8 cellular contexts compared by ENCODE assay signal in genomic region chr12:76971216-76971879, GRCh38.
A peak's percentile ranks its signal among the peaks of the same experiment; 100 is the strongest.
DNase-seq lines count a peak whose midpoint lies in the region; ATAC-seq and TF ChIP-seq lines count a peak whose summit lies in the region.
"Not testable (repeated sequence)": the region's sequence is repeated elsewhere in the genome, so short reads cannot be mapped to it uniquely, and the experiment has no call there.

No MANE protein-coding gene starts in this region.

- H3K4me2 ChIP-seq in MM.1S (ENCODE audit: low read depth, low read length), result peak overlapping the region; percentile 76

- POLR2A ChIA-PET in CD8-positive, alpha-beta T cell (lab: Charles Lee); naive thymus-derived CD8-positive, alpha-beta T cell (lab: Charles Lee): not testable (repeated sequence)

- not testable (repeated sequence) for H3K27me3 ChIP-seq in CD8-positive, alpha-beta T cell (ENCODE audit: insufficient read depth, low read length); MM.1S (replicated peaks; ENCODE audit: insufficient read depth, low read length)

- intact Hi-C loops in CD8-positive, alpha-beta T cell (cut with DNase I, micrococcal nuclease); activated CD4-positive, alpha-beta T cell treated with anti-CD3 and anti-CD28 coated beads, Interleukin-2, amount 10 ng/mL, durations not matched to agents 24 days and 14 days (cut with micrococcal nuclease): not testable (repeated sequence)

- 0 out of 2 replicates have a peak overlapping the region, but pooled peaks have one; percentile 22 for H2AFZ ChIP-seq in MM.1S (ENCODE audit: low read length)

- not testable (repeated sequence) for H3K4me1 ChIP-seq in CD8-positive, alpha-beta T cell (ENCODE audit: insufficient read depth, low read length); MM.1S (ENCODE audit: low read length)

- not testable (repeated sequence) for H4K20me1 ChIP-seq in MM.1S (ENCODE audit: insufficient read depth, low read length)

- H3K4me3 Mint-ChIP-seq in CD8-positive, alpha-beta T cell, result peak overlapping the region; percentile 12
- H3K4me3 Mint-ChIP-seq in T-helper 1 cell treated with Interleukin-12 subunit alpha and Interleukin-12 subunit beta and Interleukin-4 antibody, amounts not matched to agents 30 μg/mL and 1 μg/mL, for 36 hours, result peak overlapping the region; percentile 11
- H3K4me3 Mint-ChIP-seq in activated CD4-positive, alpha-beta T cell treated with anti-CD3 and anti-CD28 coated beads, Interleukin-2, amount 10 ng/mL, durations not matched to agents 24 days and 14 days, result peak overlapping the region; percentile 60
- H3K4me3 Mint-ChIP-seq in activated CD8-positive, alpha-beta memory T cell treated with anti-CD3 and anti-CD28 coated beads, Interleukin-2, amount 10 ng/mL, durations not matched to agents 7 days and 5 days, result peak overlapping the region; percentile 4
- peak overlapping the region; percentile 40 for H3K4me3 Mint-ChIP-seq in activated naive CD8-positive, alpha-beta T cell
- H3K4me3 Mint-ChIP-seq in activated naive CD8-positive, alpha-beta T cell treated with anti-CD3 and anti-CD28 coated beads, Interleukin-2, amount 50 U/mL, for 24 hours, result peak overlapping the region; percentile 0
- peak overlapping the region; percentile 28 to 68 (median 60) for H3K4me3 Mint-ChIP-seq in naive thymus-derived CD8-positive, alpha-beta T cell

- not testable (repeated sequence) for H3K27ac ChIP-seq in CD8-positive, alpha-beta T cell (ENCODE audit: low read depth, low read length)
- H3K27ac ChIP-seq in MM.1S (ENCODE audit: low read length), result peak overlapping the region; percentile 66; the same call in 1 of the 2 replicates

- H3K79me2 ChIP-seq in MM.1S (ENCODE audit: low read length), result not testable (repeated sequence)

- not testable (repeated sequence) for H3K36me3 ChIP-seq in CD8-positive, alpha-beta T cell (ENCODE audit: insufficient read depth, low read length); MM.1S (replicated peaks; ENCODE audit: insufficient read depth, low read length)

- not testable (repeated sequence) for DNase-seq in CD8-positive, alpha-beta T cell; activated CD4-positive, alpha-beta T cell treated with anti-CD3 and anti-CD28 coated beads, Interleukin-2, amount 10 ng/mL, durations not matched to agents 24 days and 14 days; activated CD8-positive, alpha-beta memory T cell treated with anti-CD3 and anti-CD28 coated beads, Interleukin-2, amount 10 ng/mL, durations not matched to agents 7 days and 5 days; activated naive CD8-positive, alpha-beta T cell treated with anti-CD3 and anti-CD28 coated beads, Interleukin-2, amount 50 U/mL, for 24 hours
- peak; percentile 53 for DNase-seq in MM.1S
- DNase-seq in naive thymus-derived CD8-positive, alpha-beta T cell, result peak in 2 of 10 donors; percentile 13 to 21

- H3F3A ChIP-seq in MM.1S (ENCODE audit: insufficient read depth, low read length), result not testable (repeated sequence)

- CTCF ChIA-PET in CD8-positive, alpha-beta T cell (lab: Charles Lee), result interaction anchor here (1.2 kb wide), 1 partner anchor 54 kb away, joined by 3 read pairs; no protein-coding TSS in a partner anchor
- CTCF ChIA-PET in activated CD8-positive, alpha-beta memory T cell treated with anti-CD3 and anti-CD28 coated beads, Interleukin-2, amount 10 ng/mL, durations not matched to agents 7 days and 5 days (lab: Charles Lee), result not testable (repeated sequence)

- not testable (repeated sequence) for H3K9me2 ChIP-seq in MM.1S (replicated peaks; ENCODE audit: insufficient read depth, low read length)

- H3K27me3 Mint-ChIP-seq in CD8-positive, alpha-beta T cell (ENCODE audit: low read depth); T-helper 1 cell treated with Interleukin-12 subunit alpha and Interleukin-12 subunit beta and Interleukin-4 antibody, amounts not matched to agents 30 μg/mL and 1 μg/mL, for 36 hours (ENCODE audit: low read depth); activated CD4-positive, alpha-beta T cell treated with anti-CD3 and anti-CD28 coated beads, Interleukin-2, amount 10 ng/mL, durations not matched to agents 24 days and 14 days; activated naive CD8-positive, alpha-beta T cell; activated naive CD8-positive, alpha-beta T cell treated with anti-CD3 and anti-CD28 coated beads, Interleukin-2, amount 50 U/mL, for 24 hours; naive thymus-derived CD8-positive, alpha-beta T cell: not testable (repeated sequence)
- H3K27me3 Mint-ChIP-seq in activated CD8-positive, alpha-beta memory T cell treated with anti-CD3 and anti-CD28 coated beads, Interleukin-2, amount 10 ng/mL, durations not matched to agents 7 days and 5 days, result peaks cover 25% of the 10 kb centered on the region

- not testable (repeated sequence) for H3K36me3 Mint-ChIP-seq in CD8-positive, alpha-beta T cell; T-helper 1 cell treated with Interleukin-12 subunit alpha and Interleukin-12 subunit beta and Interleukin-4 antibody, amounts not matched to agents 30 μg/mL and 1 μg/mL, for 36 hours (ENCODE audit: low read depth); activated CD4-positive, alpha-beta T cell treated with anti-CD3 and anti-CD28 coated beads, Interleukin-2, amount 10 ng/mL, durations not matched to agents 24 days and 14 days (ENCODE audit: low read depth); activated CD8-positive, alpha-beta memory T cell treated with anti-CD3 and anti-CD28 coated beads, Interleukin-2, amount 10 ng/mL, durations not matched to agents 7 days and 5 days; activated naive CD8-positive, alpha-beta T cell; activated naive CD8-positive, alpha-beta T cell treated with anti-CD3 and anti-CD28 coated beads, Interleukin-2, amount 50 U/mL, for 24 hours (ENCODE audit: low read depth); naive thymus-derived CD8-positive, alpha-beta T cell

- not testable (repeated sequence) for H3K27ac Mint-ChIP-seq in CD8-positive, alpha-beta T cell; T-helper 1 cell treated with Interleukin-12 subunit alpha and Interleukin-12 subunit beta and Interleukin-4 antibody, amounts not matched to agents 30 μg/mL and 1 μg/mL, for 36 hours; activated CD4-positive, alpha-beta T cell treated with anti-CD3 and anti-CD28 coated beads, Interleukin-2, amount 10 ng/mL, durations not matched to agents 24 days and 14 days; activated naive CD8-positive, alpha-beta T cell; activated naive CD8-positive, alpha-beta T cell treated with anti-CD3 and anti-CD28 coated beads, Interleukin-2, amount 50 U/mL, for 24 hours
- H3K27ac Mint-ChIP-seq in activated CD8-positive, alpha-beta memory T cell treated with anti-CD3 and anti-CD28 coated beads, Interleukin-2, amount 10 ng/mL, durations not matched to agents 7 days and 5 days, result peak overlapping the region; percentile 13
- H3K27ac Mint-ChIP-seq in naive thymus-derived CD8-positive, alpha-beta T cell, result peak overlapping the region; percentile 0 to 79 (median 26)

- not testable (repeated sequence) for H3K9me3 Mint-ChIP-seq in CD8-positive, alpha-beta T cell; T-helper 1 cell treated with Interleukin-12 subunit alpha and Interleukin-12 subunit beta and Interleukin-4 antibody, amounts not matched to agents 30 μg/mL and 1 μg/mL, for 36 hours; activated CD8-positive, alpha-beta memory T cell treated with anti-CD3 and anti-CD28 coated beads, Interleukin-2, amount 10 ng/mL, durations not matched to agents 7 days and 5 days (ENCODE audit: low read depth); activated naive CD8-positive, alpha-beta T cell (ENCODE audit: low read depth); activated naive CD8-positive, alpha-beta T cell treated with anti-CD3 and anti-CD28 coated beads, Interleukin-2, amount 50 U/mL, for 24 hours; naive thymus-derived CD8-positive, alpha-beta T cell
- peaks cover 17% of the 10 kb centered on the region for H3K9me3 Mint-ChIP-seq in activated CD4-positive, alpha-beta T cell treated with anti-CD3 and anti-CD28 coated beads, Interleukin-2, amount 10 ng/mL, durations not matched to agents 24 days and 14 days

- TF ChIP-seq CTCF in CD8-positive, alpha-beta T cell (IDR thresholded peaks at IDR 0.05); MM.1S (IDR thresholded peaks at IDR 0.05; ENCODE audit: low read length): not testable (repeated sequence)

- not testable (repeated sequence) for ATAC-seq in CD8-positive, alpha-beta T cell; activated CD8-positive, alpha-beta memory T cell treated with anti-CD3 and anti-CD28 coated beads, Interleukin-2, amount 10 ng/mL, durations not matched to agents 7 days and 5 days; activated naive CD8-positive, alpha-beta T cell treated with anti-CD3 and anti-CD28 coated beads, Interleukin-2, amount 50 U/mL, for 24 hours; naive thymus-derived CD8-positive, alpha-beta T cell

- peak overlapping the region; percentile 34; the same call in 1 of the 2 replicates for H3K9ac ChIP-seq in MM.1S (ENCODE audit: low read length)

- not testable (repeated sequence) for H3K4me3 ChIP-seq in CD8-positive, alpha-beta T cell (ENCODE audit: low read depth, low read length)
- H3K4me3 ChIP-seq in MM.1S (ENCODE audit: low read length), result peak overlapping the region; percentile 46

- H3K9me3 ChIP-seq in CD8-positive, alpha-beta T cell (ENCODE audit: low read length); MM.1S (replicated peaks; ENCODE audit: insufficient read depth, low read length): not testable (repeated sequence)

- H3K4me1 Mint-ChIP-seq in CD8-positive, alpha-beta T cell (ENCODE audit: low read depth), result peaks cover 16% of the 10 kb centered on the region
- not testable (repeated sequence) for H3K4me1 Mint-ChIP-seq in T-helper 1 cell treated with Interleukin-12 subunit alpha and Interleukin-12 subunit beta and Interleukin-4 antibody, amounts not matched to agents 30 μg/mL and 1 μg/mL, for 36 hours (ENCODE audit: low read depth); activated CD4-positive, alpha-beta T cell treated with anti-CD3 and anti-CD28 coated beads, Interleukin-2, amount 10 ng/mL, durations not matched to agents 24 days and 14 days; activated CD8-positive, alpha-beta memory T cell treated with anti-CD3 and anti-CD28 coated beads, Interleukin-2, amount 10 ng/mL, durations not matched to agents 7 days and 5 days; activated naive CD8-positive, alpha-beta T cell treated with anti-CD3 and anti-CD28 coated beads, Interleukin-2, amount 50 U/mL, for 24 hours
- peaks cover 22% of the 10 kb centered on the region for H3K4me1 Mint-ChIP-seq in activated naive CD8-positive, alpha-beta T cell (ENCODE audit: low read depth)
- peaks cover 2 to 22% (median 14%) of the 10 kb centered on the region in 4 donors for H3K4me1 Mint-ChIP-seq in naive thymus-derived CD8-positive, alpha-beta T cell

Comparison
In these comparisons a context has a peak if more than half of its experiments do, and no peak if none do; other contexts are left out.
1. H3K4me3 Mint-ChIP-seq: peak in every context shown above with its lines; median percentile 60 in activated CD4-positive, alpha-beta T cell treated with anti-CD3 and anti-CD28 coated beads, Interleukin-2, amount 10 ng/mL, durations not matched to agents 24 days and 14 days; 60 in naive thymus-derived CD8-positive, alpha-beta T cell; 40 in activated naive CD8-positive, alpha-beta T cell; 12 in CD8-positive, alpha-beta T cell; 11 in T-helper 1 cell treated with Interleukin-12 subunit alpha and Interleukin-12 subunit beta and Interleukin-4 antibody, amounts not matched to agents 30 μg/mL and 1 μg/mL, for 36 hours; 4 in activated CD8-positive, alpha-beta memory T cell treated with anti-CD3 and anti-CD28 coated beads, Interleukin-2, amount 10 ng/mL, durations not matched to agents 7 days and 5 days; 0 in activated naive CD8-positive, alpha-beta T cell treated with anti-CD3 and anti-CD28 coated beads, Interleukin-2, amount 50 U/mL, for 24 hours.